In the genomic region with DNA sequence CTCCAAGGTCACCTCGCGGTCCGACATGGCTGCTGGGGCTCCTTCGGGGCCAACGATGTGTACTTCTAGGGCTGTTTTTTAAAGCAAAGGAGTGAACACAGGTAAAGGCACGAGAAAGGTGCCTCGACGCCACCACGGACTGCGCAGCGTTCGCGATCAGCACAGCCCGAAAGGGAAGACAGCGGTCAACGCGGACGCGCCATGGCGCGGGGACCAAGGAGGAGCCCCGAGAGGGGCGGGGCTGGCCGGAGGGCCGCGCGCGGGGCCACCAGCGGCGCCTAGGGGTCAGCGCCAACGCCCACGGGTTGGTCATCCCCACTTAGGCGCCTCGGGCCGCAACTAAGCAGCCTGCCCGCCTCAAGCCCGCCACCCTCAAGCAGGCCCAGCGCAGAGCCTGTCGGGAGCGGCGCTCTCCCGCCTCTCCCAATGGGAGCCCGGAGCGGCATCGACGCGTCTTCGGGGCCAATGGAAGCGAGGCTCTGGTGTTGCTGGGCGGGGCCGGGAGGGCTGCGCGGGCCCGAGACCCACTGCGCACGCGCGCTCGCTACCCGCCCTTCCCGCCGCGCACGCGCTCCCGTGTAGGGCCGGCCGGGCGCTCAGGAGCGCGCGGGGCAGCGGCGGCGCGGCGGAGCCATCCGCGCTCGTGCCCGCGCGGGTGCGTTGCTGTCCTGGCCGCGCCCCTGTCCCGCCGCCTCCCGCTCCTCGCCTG, we compare ENCODE assay signal across 1 cellular context.
TF ChIP-seq lines count a peak whose summit lies in the region.

Gene DIP2A (plus strand): TSS at position 577 of the 709 bp plus-strand sequence. CDS start 241 bp downstream, outside the sequence.

TF ChIP-seq in WTC11, 78 proteins besides CTCF, POLR2A, EP300 and RAD21 (continued from another document and continues in another):
- peak; percentile 86; the same call in 1 of the 2 replicates for TF ChIP-seq HMGXB4 (CRISPR knock-in tag; IDR thresholded peaks at IDR 0.05)
- TF ChIP-seq ZNF425 (CRISPR knock-in tag; conservative IDR thresholded peaks at IDR 0.05) = no peak
- no peak for TF ChIP-seq GABPB1 (CRISPR knock-in tag; IDR thresholded peaks at IDR 0.05)
- TF ChIP-seq ESRRA (CRISPR knock-in tag; IDR thresholded peaks at IDR 0.05; ENCODE audit: borderline replicate concordance) = no peak; the same call in 1 of the 2 replicates
- no peak for TF ChIP-seq NFE2L1 (CRISPR knock-in tag; IDR thresholded peaks at IDR 0.05)
- TF ChIP-seq ZNF512 (CRISPR knock-in tag; IDR thresholded peaks at IDR 0.05; ENCODE audit: borderline replicate concordance) = no peak
- no peak for TF ChIP-seq USF2 (CRISPR knock-in tag; IDR thresholded peaks at IDR 0.05)
- TF ChIP-seq ATF1 (CRISPR knock-in tag; IDR thresholded peaks at IDR 0.05) = 0 out of 2 replicates have a peak, but pooled peaks have one; percentile 27
- TF ChIP-seq ZNF219 (CRISPR knock-in tag; IDR thresholded peaks at IDR 0.05; ENCODE audit: borderline replicate concordance) = no peak
- TF ChIP-seq, protein P1, sequence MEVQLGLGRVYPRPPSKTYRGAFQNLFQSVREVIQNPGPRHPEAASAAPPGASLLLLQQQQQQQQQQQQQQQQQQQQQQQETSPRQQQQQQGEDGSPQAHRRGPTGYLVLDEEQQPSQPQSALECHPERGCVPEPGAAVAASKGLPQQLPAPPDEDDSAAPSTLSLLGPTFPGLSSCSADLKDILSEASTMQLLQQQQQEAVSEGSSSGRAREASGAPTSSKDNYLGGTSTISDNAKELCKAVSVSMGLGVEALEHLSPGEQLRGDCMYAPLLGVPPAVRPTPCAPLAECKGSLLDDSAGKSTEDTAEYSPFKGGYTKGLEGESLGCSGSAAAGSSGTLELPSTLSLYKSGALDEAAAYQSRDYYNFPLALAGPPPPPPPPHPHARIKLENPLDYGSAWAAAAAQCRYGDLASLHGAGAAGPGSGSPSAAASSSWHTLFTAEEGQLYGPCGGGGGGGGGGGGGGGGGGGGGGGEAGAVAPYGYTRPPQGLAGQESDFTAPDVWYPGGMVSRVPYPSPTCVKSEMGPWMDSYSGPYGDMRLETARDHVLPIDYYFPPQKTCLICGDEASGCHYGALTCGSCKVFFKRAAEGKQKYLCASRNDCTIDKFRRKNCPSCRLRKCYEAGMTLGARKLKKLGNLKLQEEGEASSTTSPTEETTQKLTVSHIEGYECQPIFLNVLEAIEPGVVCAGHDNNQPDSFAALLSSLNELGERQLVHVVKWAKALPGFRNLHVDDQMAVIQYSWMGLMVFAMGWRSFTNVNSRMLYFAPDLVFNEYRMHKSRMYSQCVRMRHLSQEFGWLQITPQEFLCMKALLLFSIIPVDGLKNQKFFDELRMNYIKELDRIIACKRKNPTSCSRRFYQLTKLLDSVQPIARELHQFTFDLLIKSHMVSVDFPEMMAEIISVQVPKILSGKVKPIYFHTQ (CRISPR knock-in tag; IDR thresholded peaks at IDR 0.05) = no peak
- TF ChIP-seq PRDM15 (CRISPR knock-in tag; IDR thresholded peaks at IDR 0.05) = no peak
- TF ChIP-seq SMAD4 (CRISPR knock-in tag; IDR thresholded peaks at IDR 0.05) = no peak
- no peak; the same call in 1 of the 2 replicates for TF ChIP-seq ETV6 (CRISPR knock-in tag; IDR thresholded peaks at IDR 0.05)
- TF ChIP-seq OVOL2 (CRISPR knock-in tag; IDR thresholded peaks at IDR 0.05; ENCODE audit: borderline replicate concordance) = no peak
- peak; percentile 87; the same call in 1 of the 2 replicates for TF ChIP-seq FOXP4 (CRISPR knock-in tag; IDR thresholded peaks at IDR 0.05)
- no peak for TF ChIP-seq ZNF671 (CRISPR knock-in tag; IDR thresholded peaks at IDR 0.05)
- no peak for TF ChIP-seq ZNF138 (CRISPR knock-in tag; conservative IDR thresholded peaks at IDR 0.05)
- TF ChIP-seq RELA (CRISPR knock-in tag; IDR thresholded peaks at IDR 0.05; ENCODE audit: borderline replicate concordance) = no peak
- TF ChIP-seq, protein P2, sequence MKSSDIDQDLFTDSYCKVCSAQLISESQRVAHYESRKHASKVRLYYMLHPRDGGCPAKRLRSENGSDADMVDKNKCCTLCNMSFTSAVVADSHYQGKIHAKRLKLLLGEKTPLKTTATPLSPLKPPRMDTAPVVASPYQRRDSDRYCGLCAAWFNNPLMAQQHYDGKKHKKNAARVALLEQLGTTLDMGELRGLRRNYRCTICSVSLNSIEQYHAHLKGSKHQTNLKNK (CRISPR knock-in tag; IDR thresholded peaks at IDR 0.05) = no peak
- TF ChIP-seq JUN (CRISPR knock-in tag; IDR thresholded peaks at IDR 0.05) = no peak
- TF ChIP-seq ZBTB21 (CRISPR knock-in tag; IDR thresholded peaks at IDR 0.05; ENCODE audit: borderline replicate concordance) = no peak
- no peak for TF ChIP-seq GRHL2 (CRISPR knock-in tag; IDR thresholded peaks at IDR 0.05; ENCODE audit: insufficient replicate concordance, severe bottlenecking)
- no peak for TF ChIP-seq ZNF423 (CRISPR knock-in tag; IDR thresholded peaks at IDR 0.05)
- TF ChIP-seq EMX1 (CRISPR knock-in tag; IDR thresholded peaks at IDR 0.05) = no peak
- no peak for TF ChIP-seq RORB (CRISPR knock-in tag; IDR thresholded peaks at IDR 0.05)
- peak; percentile 41; the same call in 1 of the 2 replicates for TF ChIP-seq E2F1 (CRISPR knock-in tag; IDR thresholded peaks at IDR 0.05)
- TF ChIP-seq MAX (CRISPR knock-in tag; IDR thresholded peaks at IDR 0.05) = peak; percentile 93
- TF ChIP-seq NR3C1 (CRISPR knock-in tag; conservative IDR thresholded peaks at IDR 0.05; ENCODE audit: low read depth) = no peak
- TF ChIP-seq, protein P3, sequence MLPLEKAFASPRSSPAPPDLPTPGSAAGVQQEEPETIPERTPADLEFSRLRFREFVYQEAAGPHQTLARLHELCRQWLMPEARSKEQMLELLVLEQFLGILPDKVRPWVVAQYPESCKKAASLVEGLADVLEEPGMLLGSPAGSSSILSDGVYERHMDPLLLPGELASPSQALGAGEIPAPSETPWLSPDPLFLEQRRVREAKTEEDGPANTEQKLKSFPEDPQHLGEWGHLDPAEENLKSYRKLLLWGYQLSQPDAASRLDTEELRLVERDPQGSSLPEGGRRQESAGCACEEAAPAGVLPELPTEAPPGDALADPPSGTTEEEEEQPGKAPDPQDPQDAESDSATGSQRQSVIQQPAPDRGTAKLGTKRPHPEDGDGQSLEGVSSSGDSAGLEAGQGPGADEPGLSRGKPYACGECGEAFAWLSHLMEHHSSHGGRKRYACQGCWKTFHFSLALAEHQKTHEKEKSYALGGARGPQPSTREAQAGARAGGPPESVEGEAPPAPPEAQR (CRISPR knock-in tag; IDR thresholded peaks at IDR 0.05) = no peak
- TF ChIP-seq, protein P4, sequence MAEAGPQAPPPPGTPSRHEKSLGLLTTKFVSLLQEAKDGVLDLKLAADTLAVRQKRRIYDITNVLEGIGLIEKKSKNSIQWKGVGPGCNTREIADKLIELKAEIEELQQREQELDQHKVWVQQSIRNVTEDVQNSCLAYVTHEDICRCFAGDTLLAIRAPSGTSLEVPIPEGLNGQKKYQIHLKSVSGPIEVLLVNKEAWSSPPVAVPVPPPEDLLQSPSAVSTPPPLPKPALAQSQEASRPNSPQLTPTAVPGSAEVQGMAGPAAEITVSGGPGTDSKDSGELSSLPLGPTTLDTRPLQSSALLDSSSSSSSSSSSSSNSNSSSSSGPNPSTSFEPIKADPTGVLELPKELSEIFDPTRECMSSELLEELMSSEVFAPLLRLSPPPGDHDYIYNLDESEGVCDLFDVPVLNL (CRISPR knock-in tag; IDR thresholded peaks at IDR 0.05; ENCODE audit: borderline replicate concordance, low read depth) = no peak
- TF ChIP-seq NR2C2 (CRISPR knock-in tag; IDR thresholded peaks at IDR 0.05) = peak; percentile 51; the same call in 1 of the 2 replicates
- TF ChIP-seq NFYB (CRISPR knock-in tag; conservative IDR thresholded peaks at IDR 0.05; ENCODE audit: low read depth) = peak; percentile 85
